ENCODE assay signal across 9 cellular contexts in genomic region chr3:138054057-138054456, GRCh38. TPM values are rescaled to one million over a fixed set of nuclear protein-coding genes. Genes with fewer than 3 reads are reported as not detected.
"Had no signal": no experiment of that assay in that cellular context is flagged by ENCODE, and none has a peak within 500 bp of the region (broad histone marks: within the 10 kb centered on the region; RNA-seq: fewer than 3 reads in every experiment).

No MANE protein-coding gene starts in this region.

- H3K27ac ChIP-seq: GM23248 had no signal

- DNase-seq: GM23248, GOT3, H9, HCEC 1CT, Kasumi-1, KG1 had no signal

- H3K4me3 ChIP-seq: GM23248 had no signal

- H3K9ac ChIP-seq: GM23248 had no signal

- H2AFZ ChIP-seq: GM23248 had no signal

- FAIRE-seq: H54, HTR-8/SVneo had no signal

RNA-seq across cellular contexts. Expression of gene CLDN18, which starts 44.1 kb away (rescaled TPM):
- total RNA-seq: GM23248, H9 had no signal
- polyA plus RNA-seq: IgD-negative memory B cell had no signal
